Comparison of ENCODE assay signal across 13 cellular contexts in genomic region chr2:208366215-208367132, GRCh38. TPM values are rescaled to one million over a fixed set of nuclear protein-coding genes. Genes with fewer than 3 reads are reported as not detected.
A peak's percentile ranks its signal among the peaks of the same experiment; 100 is the strongest.
DNase-seq lines count a peak whose midpoint lies in the region; ATAC-seq, FAIRE-seq and TF ChIP-seq lines count a peak whose summit lies in the region.
"Had no signal": no experiment of that assay in that cellular context is flagged by ENCODE, and none has a peak within 500 bp of the region (broad histone marks: within the 10 kb centered on the region; RNA-seq: fewer than 3 reads in every experiment).

No MANE protein-coding gene starts in this region.

- no peak overlapping the region for H3K9ac ChIP-seq in kidney (ENCODE audit: low read length in 2 of 2)

- DNase-seq in germinal center (ENCODE audit: low spot score) = peak; percentile 65
- DNase-seq in DMS 273 treated with DMSO at 0.1 percent for 48 hours (lab: John Stamatoyannopoulos, UW) = no peak
- no peak for DNase-seq in activated CD8-positive, alpha-beta memory T cell treated with anti-CD3 and anti-CD28 coated beads for 24 hours
- DNase-seq in activated T-cell treated with anti-CD3 and anti-CD28 coated beads for 4 hours = no peak
- no peak for DNase-seq in kidney
- DNase-seq: activated CD4-positive, alpha-beta T cell treated with anti-CD3 and anti-CD28 coated beads for 4 hours; stimulated activated CD4-positive, alpha-beta T cell treated with anti-CD3 and anti-CD28 coated beads, Interleukin-4, amount 100 ng/mL, for 4 hours had no signal

- ATAC-seq in GM18867 (IDR thresholded peaks at IDR 0.05; ENCODE audit: unreplicated experiment) (peak; percentile 76), GM21717 (IDR thresholded peaks at IDR 0.05; ENCODE audit: unreplicated experiment) (peak; percentile 86), HG03354 (IDR thresholded peaks at IDR 0.05; ENCODE audit: poor library complexity, severe bottlenecking, unreplicated experiment) (peak; percentile 70)
- ATAC-seq: HCT116 had no signal

- intact Hi-C loops in kidney (cut with DNase I) = no loop called here

- FAIRE-seq in kidney (lab: Jason Lieb, UNC) = no peak
- FAIRE-seq: urothelium cell line had no signal

- peaks cover 0 to 5% of the 10 kb centered on the region in 2 donors for H3K9me3 ChIP-seq in kidney (ENCODE audit: control insufficient read depth in 1 of 2, low read length in 2 of 2)

- H3K36me3 ChIP-seq in kidney (ENCODE audit: control insufficient read depth in 1 of 2, insufficient read depth in 2 of 2, low read length in 2 of 2) = no peaks in the 10 kb centered on the region

- no peak overlapping the region for H3K4me3 ChIP-seq in kidney (ENCODE audit: low read length in 2 of 2)

- no peaks in the 10 kb centered on the region for H3K4me1 ChIP-seq in kidney (ENCODE audit: control insufficient read depth in 1 of 2, insufficient read depth in 1 of 2, low read depth in 1 of 2, low read length in 2 of 2)

- TF ChIP-seq CTCF in kidney (IDR thresholded peaks at IDR 0.05; ENCODE audit: borderline replicate concordance, extremely low read depth, insufficient read depth) = no peak

- H3K27ac ChIP-seq in kidney (ENCODE audit: low read depth in 2 of 2, low read length in 2 of 2) = no peak overlapping the region
- H3K27ac ChIP-seq: RWPE1 had no signal

RNA-seq across cellular contexts. Expression of gene PTH2R, which starts 40.1 kb away (rescaled TPM):
- 54.8 TPM for total RNA-seq in kidney
- polyA plus RNA-seq in kidney (ENCODE audit: insufficient read depth, low read depth, low replicate concordance) = 11.0 TPM
